In the genomic region with DNA sequence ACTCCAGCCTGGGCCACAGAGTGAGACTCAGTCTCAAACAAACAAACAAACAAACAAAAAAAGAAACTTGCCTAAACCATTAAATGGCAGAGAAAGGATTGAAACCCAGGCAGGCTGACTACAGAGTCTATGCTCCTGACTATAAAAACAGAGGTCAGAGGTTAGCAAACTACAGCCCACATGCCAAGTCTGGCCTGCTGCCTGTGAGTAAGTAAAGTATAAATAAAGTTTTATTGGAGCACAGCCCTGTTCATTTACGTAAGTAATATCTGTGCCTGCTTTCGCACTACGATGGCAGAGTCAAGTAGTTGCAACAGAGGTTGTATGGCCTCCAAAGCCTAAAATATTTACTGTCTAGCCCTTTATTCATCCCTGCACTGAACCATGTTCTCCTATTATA, we compare ENCODE assay signal across 29 cellular contexts.
"Had no signal": no experiment of that assay in that cellular context is flagged by ENCODE, and none has a peak within 500 bp of the region (broad histone marks: within the 10 kb centered on the region; RNA-seq: fewer than 3 reads in every experiment).

No MANE protein-coding gene starts in this region.

- H3K27me3 ChIP-seq: ovary, stomach, testis, thyroid gland, upper lobe of right lung had no signal

- ATAC-seq: left colon; mucosa of descending colon; naive thymus-derived CD4-positive, alpha-beta T cell; natural killer cell treated with Interleukin-12 subunit alpha and Interleukin-12 subunit beta and Interleukin-15 and Interleukin-18, amount 100 ng/mL, for 72 hours; right cardiac atrium; sciatic nerve; stimulated activated naive B cell treated with anti-CD40 and anti-IgM and Interleukin-4, amounts not matched to agents 10 μg/mL and 1 μg/mL and 100 μg/mL, for 72 hours; stimulated activated naive CD8-positive, alpha-beta T cell treated with anti-CD3 and anti-CD28 coated beads, Interleukin-15, Interleukin-2, amounts not matched to agents 100 U/mL and 50 U/mL, for 24 hours; upper lobe of right lung had no signal

- FAIRE-seq: islet of Langerhans, kidney, urothelium cell line had no signal

- H3K4me1 ChIP-seq: left ventricle myocardium inferior, stomach, thyroid gland, upper lobe of right lung had no signal

- H3K27ac Mint-ChIP-seq: natural killer cell treated with Interleukin-12 subunit alpha and Interleukin-12 subunit beta and Interleukin-15 and Interleukin-18, amount 100 ng/mL, for 72 hours; progenitor cell of endocrine pancreas; stimulated activated naive B cell treated with anti-CD40 and anti-IgM and Interleukin-4, amounts not matched to agents 10 μg/mL and 1 μg/mL and 100 μg/mL, for 72 hours had no signal

- H3K9me3 ChIP-seq: left ventricle myocardium inferior, mucosa of descending colon, ovary, stomach, testis, thyroid gland, upper lobe of right lung had no signal

- H3K27me3 Mint-ChIP-seq: naive thymus-derived CD4-positive, alpha-beta T cell; natural killer cell treated with Interleukin-12 subunit alpha and Interleukin-12 subunit beta and Interleukin-15 and Interleukin-18, amount 100 ng/mL, for 72 hours; progenitor cell of endocrine pancreas; stimulated activated naive B cell treated with anti-CD40 and anti-IgM and Interleukin-4, amounts not matched to agents 10 μg/mL and 1 μg/mL and 100 μg/mL, for 72 hours had no signal

- H3K4me3 ChIP-seq: left ventricle myocardium inferior, lung, mucosa of descending colon, ovary, skin epidermis, stomach, testis, thyroid gland, upper lobe of right lung had no signal

- DNase-seq: hypothalamus; immature natural killer cell; kidney; left colon; left ventricle myocardium inferior; mesendoderm; midbrain; mucosa of descending colon; naive thymus-derived CD4-positive, alpha-beta T cell; ovary; right cardiac atrium; stimulated activated CD4-positive, alpha-beta T cell treated with anti-CD3 and anti-CD28 coated beads, Interleukin-12 subunit alpha, Interleukin-12 subunit beta, amount 100 ng/mL, for 4 hours; stimulated activated CD4-positive, alpha-beta T cell treated with anti-CD3 and anti-CD28 coated beads, Interleukin-15, amount 100 ng/mL, for 24 hours; stimulated activated CD4-positive, alpha-beta T cell treated with anti-CD3 and anti-CD28 coated beads, Interleukin-2, amount 100 ng/mL, for 24 hours; stimulated activated CD4-positive, alpha-beta T cell treated with anti-CD3 and anti-CD28 coated beads, Interleukin-4, amount 100 ng/mL, for 1 hour; stimulated activated naive B cell treated with anti-CD40 and anti-IgM and Interleukin-4, amounts not matched to agents 10 μg/mL and 1 μg/mL and 100 μg/mL, for 72 hours; stimulated activated naive CD8-positive, alpha-beta T cell treated with anti-CD3 and anti-CD28 coated beads, Interleukin-15, Interleukin-2, amounts not matched to agents 100 U/mL and 50 U/mL, for 24 hours; stomach; testis; thyroid gland; trophoblast cell; upper lobe of right lung had no signal

- H3K4me3 Mint-ChIP-seq: immature natural killer cell; naive thymus-derived CD4-positive, alpha-beta T cell; natural killer cell treated with Interleukin-12 subunit alpha and Interleukin-12 subunit beta and Interleukin-15 and Interleukin-18, amount 100 ng/mL, for 72 hours; stimulated activated naive B cell treated with anti-CD40 and anti-IgM and Interleukin-4, amounts not matched to agents 10 μg/mL and 1 μg/mL and 100 μg/mL, for 72 hours had no signal

- H3K9me3 Mint-ChIP-seq: immature natural killer cell; naive thymus-derived CD4-positive, alpha-beta T cell; natural killer cell treated with Interleukin-12 subunit alpha and Interleukin-12 subunit beta and Interleukin-15 and Interleukin-18, amount 100 ng/mL, for 72 hours; stimulated activated naive B cell treated with anti-CD40 and anti-IgM and Interleukin-4, amounts not matched to agents 10 μg/mL and 1 μg/mL and 100 μg/mL, for 72 hours had no signal

- H3K27ac ChIP-seq: left ventricle myocardium inferior, ovary, skin epidermis, stomach, testis, thyroid gland, upper lobe of right lung had no signal

- H3K36me3 ChIP-seq: ovary had no signal
